10 cellular contexts compared by ENCODE assay signal in genomic region chr2:217331577-217332139, GRCh38.
DNase-seq lines count a peak whose midpoint lies in the region; ATAC-seq, FAIRE-seq and TF ChIP-seq lines count a peak whose summit lies in the region.
"Had no signal": no experiment of that assay in that cellular context is flagged by ENCODE, and none has a peak within 500 bp of the region (broad histone marks: within the 10 kb centered on the region; RNA-seq: fewer than 3 reads in every experiment).

No MANE protein-coding gene starts in this region.

- no peaks in the 10 kb centered on the region for H4K20me1 ChIP-seq in endothelial cell of umbilical vein (replicated peaks; ENCODE audit: control insufficient read depth, extremely low read depth, insufficient read depth, low read length)

- no peaks in the 10 kb centered on the region for H3K9me1 ChIP-seq in endothelial cell of umbilical vein (replicated peaks; ENCODE audit: control insufficient read depth, extremely low read depth, insufficient read depth, low read length)

- H3K27ac ChIP-seq in endothelial cell of umbilical vein (ENCODE audit: insufficient read depth, low read depth, low read length), result no peak overlapping the region
- H3K27ac ChIP-seq in mesendoderm (ENCODE audit: low read depth, low read length), result peak overlapping the region; percentile 23

- no peak overlapping the region for H2BK15ac ChIP-seq in mesendoderm (replicated peaks; ENCODE audit: low read depth)

- H4K8ac ChIP-seq in mesendoderm (ENCODE audit: low read depth, low read length), result no peak overlapping the region

- dilution Hi-C loops in endothelial cell of umbilical vein (cut with MboI; ENCODE audit: extremely low pct_ligation_motif_present, low sequenced_read_pairs), result no loop called here

- H3K4me1 ChIP-seq in endothelial cell of umbilical vein (ENCODE audit: control insufficient read depth, extremely low read depth, insufficient read depth, low read length) (peaks cover 3% of the 10 kb centered on the region), mesendoderm (ENCODE audit: control insufficient read depth, low read depth, low read length) (peaks cover 5% of the 10 kb centered on the region)
- H3K4me1 ChIP-seq: Peyer's patch had no signal

- H3K27me3 ChIP-seq in endothelial cell of umbilical vein (ENCODE audit: control insufficient read depth in 2 of 2, insufficient read depth in 2 of 2, low read length in 2 of 2) (no peaks in the 10 kb centered on the region), mesendoderm (ENCODE audit: insufficient read depth, low read length, poor library complexity) (no peaks in the 10 kb centered on the region)
- H3K27me3 ChIP-seq: Peyer's patch had no signal

- H2AFZ ChIP-seq in endothelial cell of umbilical vein (ENCODE audit: low read depth, low read length), result no peak overlapping the region

- H2AK5ac ChIP-seq in mesendoderm (ENCODE audit: low read length), result peak overlapping the region; percentile 75

- H3K4ac ChIP-seq in mesendoderm (ENCODE audit: low read depth, low read length), result no peak overlapping the region

- H3K9me3 ChIP-seq in endothelial cell of umbilical vein (replicated peaks; ENCODE audit: control insufficient read depth, insufficient read depth, low read length), result no peaks in the 10 kb centered on the region
- H3K9me3 ChIP-seq: Peyer's patch had no signal

- no peak overlapping the region for H2BK120ac ChIP-seq in mesendoderm (ENCODE audit: low read depth, low read length)

- intact Hi-C loops in Right ventricle myocardium inferior (cut with DNase I) (loop anchor here (5.0 kb wide), 1 partner anchor 101 kb away; no protein-coding TSS in a partner anchor), cardiac septum (cut with DNase I) (loop anchor here (5.0 kb wide), 2 partner anchors 51 to 101 kb away; no protein-coding TSS in a partner anchor), endothelial cell of umbilical vein (cut with micrococcal nuclease) (no loop called here)

- H3K23ac ChIP-seq in mesendoderm (ENCODE audit: low read length), result no peak overlapping the region

- CTCF ChIA-PET in endothelial cell of umbilical vein (lab: Charles Lee), result no interaction called here

- no peak for TF ChIP-seq CTCF in endothelial cell of umbilical vein (IDR thresholded peaks at IDR 0.05; ENCODE audit: extremely low read depth in 1 of 2, insufficient read depth in 1 of 2, low read depth in 1 of 2, low read length in 2 of 2)
- TF ChIP-seq CTCF in D721Med (IDR thresholded peaks at IDR 0.05; ENCODE audit: insufficient read depth, missing control alignments), result no peak

- H4K5ac ChIP-seq in mesendoderm (ENCODE audit: low read length), result peak overlapping the region; percentile 26

- no peak for DNase-seq in Right ventricle myocardium inferior (ENCODE audit: missing footprints)
- DNase-seq in cardiac septum (ENCODE audit: low spot score), result no peak
- DNase-seq in endothelial cell of umbilical vein (ENCODE audit: low read depth, low spot score), result peak; percentile 42
- peak; percentile 99 for DNase-seq in mesendoderm
- no peak for DNase-seq in DMS153 treated with DMSO at 0.1 percent for 48 hours (lab: John Stamatoyannopoulos, UW; ENCODE audit: unreplicated experiment)
- no peak for DNase-seq in nucleus accumbens (lab: John Stamatoyannopoulos, UW)
- DNase-seq in COR-L47 (lab: John Stamatoyannopoulos, UW), result no peak
- no peak for DNase-seq in D721Med (ENCODE audit: insufficient read length, low spot score)
- DNase-seq: head of caudate nucleus, Peyer's patch had no signal

- H3K36me3 ChIP-seq in endothelial cell of umbilical vein (ENCODE audit: control insufficient read depth in 2 of 2, extremely low read depth in 1 of 2, insufficient read depth in 2 of 2, low read length in 2 of 2), result no peaks in the 10 kb centered on the region
- no peaks in the 10 kb centered on the region for H3K36me3 ChIP-seq in mesendoderm (ENCODE audit: control insufficient read depth, insufficient read depth, low read length)
- H3K36me3 ChIP-seq: Peyer's patch had no signal

- H3K56ac ChIP-seq in mesendoderm (ENCODE audit: low read length), result peak overlapping the region; percentile 71

- no peak overlapping the region for H3K4me3 ChIP-seq in endothelial cell of umbilical vein (replicated peaks in 1 of 3; ENCODE audit: insufficient read depth in 1 of 3, low read depth in 1 of 3, low read length in 3 of 3)
- no peak overlapping the region for H3K4me3 ChIP-seq in mesendoderm (ENCODE audit: low read length)
- H3K4me3 ChIP-seq: Peyer's patch had no signal

- ATAC-seq in Right ventricle myocardium inferior, result peak; percentile 77

- no peaks in the 10 kb centered on the region for H3K79me2 ChIP-seq in endothelial cell of umbilical vein (ENCODE audit: control insufficient read depth, insufficient read depth, low read length)
- H3K79me2 ChIP-seq in mesendoderm (ENCODE audit: control insufficient read depth, insufficient read depth, low read length), result no peaks in the 10 kb centered on the region

- TF ChIP-seq POLR2A in endothelial cell of umbilical vein (IDR thresholded peaks at IDR 0.05; ENCODE audit: low read depth, low read length), result no peak

- H2BK5ac ChIP-seq in mesendoderm (ENCODE audit: low read length), result peak overlapping the region; percentile 61

- H3K4me2 ChIP-seq in endothelial cell of umbilical vein (ENCODE audit: insufficient read depth, low read length) (no peak overlapping the region), mesendoderm (ENCODE audit: low read length) (no peak overlapping the region)

- no TSS peak for BruUV-seq in endothelial cell of umbilical vein (replicated peaks; lab: Mats Ljungman, UMichigan)

- POLR2A ChIA-PET in endothelial cell of umbilical vein (lab: Charles Lee), result no interaction called here

- H3K79me1 ChIP-seq in mesendoderm (ENCODE audit: low read length), result no peaks in the 10 kb centered on the region

- no peak overlapping the region for H3K18ac ChIP-seq in mesendoderm (ENCODE audit: low read length)

- FAIRE-seq in endothelial cell of umbilical vein (lab: Jason Lieb, UNC) (peak; percentile 76), D721Med (lab: Jason Lieb, UNC) (no peak)

- WGBS in mesendoderm (ENCODE audit: extremely low coverage, insufficient coverage, low lambda C conversion rate), result no CpG with 5 or more reads among the region's 1 CpG

- H3K9ac ChIP-seq in endothelial cell of umbilical vein (replicated peaks; ENCODE audit: extremely low read depth, insufficient read depth, low read length) (no peak overlapping the region), mesendoderm (ENCODE audit: low read length) (no peak overlapping the region)

TF ChIP-seq in endothelial cell of umbilical vein, 7 proteins besides CTCF, POLR2A, EP300 and RAD21:
- no peak for TF ChIP-seq FOS (IDR thresholded peaks at IDR 0.05; ENCODE audit: borderline replicate concordance, insufficient read depth, low read length)
- TF ChIP-seq MAX (IDR thresholded peaks at IDR 0.05; ENCODE audit: insufficient read depth, insufficient read length), result no peak
- no peak for TF ChIP-seq EZH2 (IDR thresholded peaks at IDR 0.05; ENCODE audit: borderline replicate concordance, low read depth, low read length, severe bottlenecking)
- no peak for TF ChIP-seq MYC (IDR thresholded peaks at IDR 0.05; ENCODE audit: low read depth, low read length)
- TF ChIP-seq GATA2 (IDR thresholded peaks at IDR 0.05; ENCODE audit: insufficient read depth, insufficient read length, low read depth, low read length), result no peak
- TF ChIP-seq JUN (IDR thresholded peaks at IDR 0.05; ENCODE audit: borderline replicate concordance, insufficient read depth, insufficient read length, low read depth), result no peak
- no peak for TF ChIP-seq POLR2AphosphoS5 (IDR thresholded peaks at IDR 0.05; ENCODE audit: insufficient read depth, low read depth, low read length)

Comparison
In these comparisons a context has a peak if more than half of its experiments do, and no peak if none do; other contexts are left out.
1. DNase-seq: peak in endothelial cell of umbilical vein (single experiment) and mesendoderm (single experiment); none in Right ventricle myocardium inferior (single experiment), cardiac septum (single experiment), DMS153 treated with DMSO at 0.1 percent for 48 hours (single experiment), nucleus accumbens (0 of 56), COR-L47 (single experiment) and D721Med (single experiment).